1 cellular context compared by ENCODE assay signal in genomic region chr18:31225668-31226067, GRCh38.
A peak's percentile ranks its signal among the peaks of the same experiment; 100 is the strongest.
TF ChIP-seq lines count a peak whose summit lies in the region.

No MANE protein-coding gene starts in this region.

TF ChIP-seq in HepG2, 621 proteins besides CTCF, POLR2A, EP300 and RAD21 (continued from another document):
- TF ChIP-seq PAXIP1 (CRISPR knock-in tag; conservative IDR thresholded peaks at IDR 0.05) (peak; percentile 35; the same call in 1 of the 2 replicates), ZNF776 (CRISPR knock-in tag; IDR thresholded peaks at IDR 0.05) (no peak), RXRA (CRISPR knock-in tag; IDR thresholded peaks at IDR 0.05) (no peak), NBN (conservative IDR thresholded peaks at IDR 0.05) (no peak), ZNF407 (CRISPR knock-in tag; IDR thresholded peaks at IDR 0.05; ENCODE audit: not compliant biosample characterization) (no peak), RARA (CRISPR knock-in tag; IDR thresholded peaks at IDR 0.05) (0 out of 2 replicates have a peak, but pooled peaks have one; percentile 14), BCL6 (CRISPR knock-in tag; IDR thresholded peaks at IDR 0.05) (peak; percentile 33; the same call in 1 of the 2 replicates), FOSL2 (CRISPR knock-in tag; IDR thresholded peaks at IDR 0.05) (0 out of 2 replicates have a peak, but pooled peaks have one; percentile 17), SSRP1 (CRISPR knock-in tag; IDR thresholded peaks at IDR 0.05) (no peak), ZNF296 (CRISPR knock-in tag; conservative IDR thresholded peaks at IDR 0.05) (no peak), ZNF703 (CRISPR knock-in tag; IDR thresholded peaks at IDR 0.05; ENCODE audit: borderline replicate concordance) (no peak), NR1H2 (CRISPR knock-in tag; IDR thresholded peaks at IDR 0.05; ENCODE audit: borderline replicate concordance, low read depth) (no peak), UBTF (CRISPR knock-in tag; IDR thresholded peaks at IDR 0.05) (no peak), HMG20A (CRISPR knock-in tag; IDR thresholded peaks at IDR 0.05; ENCODE audit: borderline replicate concordance) (peak; percentile 47; the same call in 1 of the 2 replicates), TEAD3 (CRISPR knock-in tag; optimal IDR thresholded peaks at IDR 0.05; ENCODE audit: borderline replicate concordance) (peak; percentile 98), TIGD3 (CRISPR knock-in tag; IDR thresholded peaks at IDR 0.05; ENCODE audit: borderline replicate concordance) (no peak), FOXP1 (IDR thresholded peaks at IDR 0.05) (no peak), FOXP1 (CRISPR knock-in tag; IDR thresholded peaks at IDR 0.05) (peak; percentile 50), ZZZ3 (CRISPR knock-in tag; IDR thresholded peaks at IDR 0.05; ENCODE audit: borderline replicate concordance) (no peak), TFE3 (CRISPR knock-in tag; IDR thresholded peaks at IDR 0.05) (0 out of 2 replicates have a peak, but pooled peaks have one; percentile 16), ZNF33A (CRISPR knock-in tag; IDR thresholded peaks at IDR 0.05; ENCODE audit: borderline replicate concordance) (no peak), HOMEZ (CRISPR knock-in tag; IDR thresholded peaks at IDR 0.05; ENCODE audit: low read depth) (0 out of 2 replicates have a peak, but pooled peaks have one; percentile 21), ZFP37 (CRISPR knock-in tag; IDR thresholded peaks at IDR 0.05; ENCODE audit: borderline replicate concordance) (no peak)
